Comparison of ENCODE assay signal across 18 cellular contexts in genomic region chr7:155782466-155782865, GRCh38. TPM values are rescaled to one million over a fixed set of nuclear protein-coding genes. Genes with fewer than 3 reads are reported as not detected.
"Had no signal": no experiment of that assay in that cellular context is flagged by ENCODE, and none has a peak within 500 bp of the region (broad histone marks: within the 10 kb centered on the region; RNA-seq: fewer than 3 reads in every experiment).

No MANE protein-coding gene starts in this region.

- FAIRE-seq: colon, kidney had no signal

- H3K27ac ChIP-seq: esophagus squamous epithelium, skin epidermis, tibial artery, upper lobe of right lung, vagina had no signal

- H3K4me3 Mint-ChIP-seq: dendritic cell treated with granulocyte-macrophage colony-stimulating factor and Interleukin-4, amounts not matched to agents 40 ng/mL and 50 ng/mL, for 4 days; effector memory CD8-positive, alpha-beta T cell; immature natural killer cell; naive B cell; stimulated activated naive CD8-positive, alpha-beta T cell treated with anti-CD3 and anti-CD28 coated beads, Interleukin-15, Interleukin-2, amounts not matched to agents 100 ng/mL and 50 ng/mL, for 24 hours had no signal

- H3K27me3 ChIP-seq: upper lobe of right lung, vagina had no signal

- H3K4me3 ChIP-seq: esophagus squamous epithelium, lung, skin epidermis, tibial artery, upper lobe of right lung, vagina had no signal

- DNase-seq: effector memory CD8-positive, alpha-beta T cell; esophagus squamous epithelium; foreskin fibroblast; immature natural killer cell; kidney; left colon; left ventricle myocardium superior; mesenchymal stem cell; naive B cell; stimulated activated CD4-positive, alpha-beta T cell treated with anti-CD3 and anti-CD28 coated beads, Interleukin-12 subunit alpha, Interleukin-12 subunit beta, amount 100 ng/mL, for 4 hours; tibial artery; upper lobe of right lung had no signal

- H3K27me3 Mint-ChIP-seq: effector memory CD8-positive, alpha-beta T cell had no signal

- H3K9me3 Mint-ChIP-seq: dendritic cell treated with granulocyte-macrophage colony-stimulating factor and Interleukin-4, amounts not matched to agents 40 ng/mL and 50 ng/mL, for 4 days; effector memory CD8-positive, alpha-beta T cell; immature natural killer cell; naive B cell; stimulated activated naive CD8-positive, alpha-beta T cell treated with anti-CD3 and anti-CD28 coated beads, Interleukin-15, Interleukin-2, amounts not matched to agents 100 ng/mL and 50 ng/mL, for 24 hours had no signal

- H3K27ac Mint-ChIP-seq: dendritic cell treated with granulocyte-macrophage colony-stimulating factor and Interleukin-4, amounts not matched to agents 40 ng/mL and 50 ng/mL, for 4 days; effector memory CD8-positive, alpha-beta T cell; immature natural killer cell; stimulated activated naive CD8-positive, alpha-beta T cell treated with anti-CD3 and anti-CD28 coated beads, Interleukin-15, Interleukin-2, amounts not matched to agents 100 ng/mL and 50 ng/mL, for 24 hours had no signal

- H3K4me1 ChIP-seq: upper lobe of right lung had no signal

- H3K9me3 ChIP-seq: esophagus squamous epithelium, tibial artery, upper lobe of right lung, vagina had no signal

RNA-seq across cellular contexts. Expression of gene SHH, which starts 29.8 kb away (rescaled TPM):
- total RNA-seq: esophagus squamous epithelium, left ventricle myocardium superior had no signal
- polyA plus RNA-seq: immature natural killer cell had no signal
